8 cellular contexts compared by ENCODE assay signal in genomic region chr3:142578309-142579223, GRCh38.
DNase-seq lines count a peak whose midpoint lies in the region; ATAC-seq and TF ChIP-seq lines count a peak whose summit lies in the region.

TSS of gene ATR (minus strand) at chr3:142578733. CDS start at chr3:142578704, 29 bp downstream.

- peak; percentile 73 for DNase-seq in AG09309 (ENCODE audit: low read depth)
- peak; percentile 93 to 98 for DNase-seq in NCI-H446 (lab: John Stamatoyannopoulos, UW)
- DNase-seq in activated CD4-positive, CD25-positive, alpha-beta regulatory T cell treated with anti-CD3 and anti-CD28 coated beads, Interleukin-2, amount 50 U/mL, for 16 hours (ENCODE audit: low read depth, low spot score) = peak; percentile 87
- DNase-seq in central memory CD8-positive, alpha-beta T cell (ENCODE audit: low spot score in 2 of 2) = peak; percentile 90 to 93
- peak; percentile 98 for DNase-seq in islet precursor cell
- peak; percentile 93 to 96 (median 93) for DNase-seq in stimulated activated CD4-positive, alpha-beta T cell treated with anti-CD3 and anti-CD28 coated beads, Interleukin-12 subunit alpha, Interleukin-12 subunit beta, amount 100 ng/mL, for 48 hours (ENCODE audit: low read depth in 2 of 3, low spot score in 1 of 3)

- peak within 1 kb of the TSS; percentile 98 for H3K4me3 Mint-ChIP-seq in central memory CD8-positive, alpha-beta T cell

- peak within 1 kb of the TSS; percentile 96 for H3K27ac Mint-ChIP-seq in central memory CD8-positive, alpha-beta T cell (ENCODE audit: low read depth)

- H3K36me3 Mint-ChIP-seq in central memory CD8-positive, alpha-beta T cell (ENCODE audit: insufficient read depth) = peaks cover 13% of the 10 kb centered on the region

- TF ChIP-seq CTCF in AG09309 (IDR thresholded peaks at IDR 0.05; ENCODE audit: control insufficient read depth, insufficient read depth, low read depth, low read length, missing control alignments) = no peak

- peaks cover 5% of the 10 kb centered on the region for H3K27me3 Mint-ChIP-seq in central memory CD8-positive, alpha-beta T cell

- peak; percentile 93 for ATAC-seq in GM19025 (IDR thresholded peaks at IDR 0.05; ENCODE audit: low read depth, unreplicated experiment)
- peak; percentile 92 for ATAC-seq in HG03342 (IDR thresholded peaks at IDR 0.05; ENCODE audit: unreplicated experiment)
- ATAC-seq in central memory CD8-positive, alpha-beta T cell (replicated peaks; ENCODE audit: extremely low read depth, poor library complexity, severe bottlenecking) = peak; percentile 88

- peaks cover 51% of the 10 kb centered on the region for H3K4me1 Mint-ChIP-seq in central memory CD8-positive, alpha-beta T cell

- no peaks in the 10 kb centered on the region for H3K9me3 Mint-ChIP-seq in central memory CD8-positive, alpha-beta T cell

- peak within 1 kb of the TSS; percentile 98 for H3K4me3 ChIP-seq in AG09309 (ENCODE audit: control insufficient read depth, low read depth, low read length)

Comparison
In these comparisons a context has a peak if more than half of its experiments do, and no peak if none do; other contexts are left out.
1. Peak in every context shown above with its lines: DNase-seq, ATAC-seq and H3K4me3 ChIP-seq.